Comparison of ENCODE assay signal across 9 cellular contexts in the genomic region with DNA sequence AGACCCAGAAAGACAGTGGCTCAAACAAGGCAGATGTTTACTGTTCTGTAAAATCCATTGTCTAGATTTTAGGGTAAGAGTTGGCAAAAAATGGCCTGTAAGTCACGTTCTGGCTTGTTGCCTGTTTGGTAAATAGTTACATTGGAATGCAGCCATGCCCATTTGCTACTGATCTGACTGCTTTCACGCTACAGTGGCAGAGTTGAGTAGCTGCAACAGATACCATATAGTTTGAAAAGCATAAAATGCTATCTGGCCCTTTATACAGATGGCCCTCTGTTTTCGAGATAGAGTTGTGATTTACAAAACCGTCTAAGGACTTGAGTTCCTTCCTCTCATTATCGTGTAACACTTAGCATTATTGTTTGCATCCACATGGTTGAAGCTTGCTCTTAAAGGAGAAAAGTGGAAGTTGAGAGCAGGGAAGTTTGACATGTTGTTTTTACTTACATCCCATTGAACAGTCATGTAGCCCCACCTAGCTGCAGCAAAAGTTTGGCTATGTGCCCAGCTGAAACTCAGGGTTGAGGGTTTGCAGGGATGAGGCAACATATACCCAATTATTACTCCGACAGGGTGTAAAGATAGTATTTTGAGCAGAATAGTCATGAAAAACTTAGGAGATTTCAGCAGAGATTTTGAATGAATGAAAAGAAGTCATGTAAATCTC. TPM values are rescaled to one million over a fixed set of nuclear protein-coding genes. Genes with fewer than 3 reads are reported as not detected.
DNase-seq lines count a peak whose midpoint lies in the region; ATAC-seq and TF ChIP-seq lines count a peak whose summit lies in the region.
"Had no signal": no experiment of that assay in that cellular context is flagged by ENCODE, and none has a peak within 500 bp of the region (broad histone marks: within the 10 kb centered on the region; RNA-seq: fewer than 3 reads in every experiment).

No MANE protein-coding gene starts in this region.

- DNase-seq in DND-41 (peak; percentile 26), RWPE2 (ENCODE audit: low spot score) (no peak), fibroblast of pulmonary artery (ENCODE audit: low read depth) (peak; percentile 84), prostate gland (ENCODE audit: low spot score) (peak; percentile 55), MM.1S (no peak)
- DNase-seq in activated CD4-positive, CD25-positive, alpha-beta regulatory T cell (lab: John Stamatoyannopoulos, UW), result no peak

- TF ChIP-seq POLR2A in prostate gland (IDR thresholded peaks at IDR 0.05), result no peak

- H3K9ac ChIP-seq in DND-41 (ENCODE audit: low read depth, low read length), result no peak overlapping the region
- H3K9ac ChIP-seq in Loucy (ENCODE audit: low read depth, low read length, poor library complexity, severe bottlenecking), result no peak overlapping the region
- H3K9ac ChIP-seq in MM.1S (ENCODE audit: low read length), result no peak overlapping the region

- H3K36me3 ChIP-seq in DND-41 (ENCODE audit: insufficient read depth, low read length), result peaks cover 69% of the 10 kb centered on the region
- peaks cover 66% of the 10 kb centered on the region; the same call in 1 of the 2 replicates for H3K36me3 ChIP-seq in Loucy (ENCODE audit: insufficient read depth, low read length)
- H3K36me3 ChIP-seq in RWPE2 (ENCODE audit: low read depth), result peaks cover 96% of the 10 kb centered on the region
- no peaks in the 10 kb centered on the region for H3K36me3 ChIP-seq in prostate gland
- H3K36me3 ChIP-seq in MM.1S (replicated peaks; ENCODE audit: insufficient read depth, low read length), result no peaks in the 10 kb centered on the region

- ATAC-seq in DND-41 (ENCODE audit: insufficient read depth, low read depth) (peak; percentile 33; the same call in 2 of the 3 replicates), RWPE2 (ENCODE audit: low read depth) (peak; percentile 85), HG02588 (IDR thresholded peaks at IDR 0.05; ENCODE audit: unreplicated experiment) (no peak)

- H2AFZ ChIP-seq in DND-41 (ENCODE audit: low read depth, low read length) (no peak overlapping the region), Loucy (ENCODE audit: low read length) (no peak overlapping the region), MM.1S (ENCODE audit: low read length) (no peak overlapping the region)

- H3K4me1 ChIP-seq in DND-41 (ENCODE audit: insufficient read depth, low read length), result no peaks in the 10 kb centered on the region
- no peaks in the 10 kb centered on the region for H3K4me1 ChIP-seq in Loucy (ENCODE audit: insufficient read depth, low read length, poor library complexity, severe bottlenecking)
- peaks cover 19% of the 10 kb centered on the region for H3K4me1 ChIP-seq in RWPE2 (ENCODE audit: insufficient read depth, poor library complexity, severe bottlenecking)
- no peaks in the 10 kb centered on the region for H3K4me1 ChIP-seq in prostate gland (replicated peaks)
- H3K4me1 ChIP-seq in MM.1S (ENCODE audit: low read length), result no peaks in the 10 kb centered on the region
- H3K4me1 ChIP-seq: Peyer's patch had no signal

- H3K27me3 ChIP-seq in DND-41 (ENCODE audit: insufficient read depth, low read length, poor library complexity) (no peaks in the 10 kb centered on the region), Loucy (ENCODE audit: insufficient read depth, low read length, poor library complexity, severe bottlenecking) (no peaks in the 10 kb centered on the region), RWPE2 (ENCODE audit: insufficient read depth, poor library complexity, severe bottlenecking) (no peaks in the 10 kb centered on the region), prostate gland (replicated peaks; ENCODE audit: insufficient read depth) (no peaks in the 10 kb centered on the region), MM.1S (replicated peaks; ENCODE audit: insufficient read depth, low read length) (no peaks in the 10 kb centered on the region)
- H3K27me3 ChIP-seq: Peyer's patch had no signal

- H3K9me3 ChIP-seq in DND-41 (ENCODE audit: insufficient read depth, low read length, severe bottlenecking) (no peaks in the 10 kb centered on the region), Loucy (ENCODE audit: insufficient read depth, low read depth, low read length) (no peaks in the 10 kb centered on the region), RWPE2 (ENCODE audit: severe bottlenecking) (no peaks in the 10 kb centered on the region), prostate gland (no peaks in the 10 kb centered on the region), MM.1S (replicated peaks; ENCODE audit: insufficient read depth, low read length) (no peaks in the 10 kb centered on the region)
- H3K9me3 ChIP-seq: Peyer's patch had no signal

- H4K20me1 ChIP-seq in DND-41 (ENCODE audit: insufficient read depth, low read length), result no peaks in the 10 kb centered on the region
- H4K20me1 ChIP-seq in Loucy (ENCODE audit: insufficient read depth, low read length, poor library complexity, severe bottlenecking), result no peaks in the 10 kb centered on the region
- no peaks in the 10 kb centered on the region for H4K20me1 ChIP-seq in MM.1S (ENCODE audit: insufficient read depth, low read length)

- H3K27ac ChIP-seq in DND-41 (ENCODE audit: low read length) (no peak overlapping the region), RWPE2 (ENCODE audit: poor library complexity, severe bottlenecking) (peak overlapping the region; percentile 27), prostate gland (no peak overlapping the region), MM.1S (ENCODE audit: low read length) (no peak overlapping the region)
- H3K27ac ChIP-seq: Peyer's patch had no signal

- no peaks in the 10 kb centered on the region for H3K9me2 ChIP-seq in Loucy (replicated peaks; ENCODE audit: low read depth, low read length)
- H3K9me2 ChIP-seq in MM.1S (replicated peaks; ENCODE audit: insufficient read depth, low read length), result no peaks in the 10 kb centered on the region

- H3K4me2 ChIP-seq in DND-41 (ENCODE audit: insufficient read depth, low read length) (no peak overlapping the region), Loucy (ENCODE audit: low read depth, low read length, poor library complexity, severe bottlenecking) (no peak overlapping the region), MM.1S (ENCODE audit: low read depth, low read length) (no peak overlapping the region)

- TF ChIP-seq CTCF in DND-41 (IDR thresholded peaks at IDR 0.05; ENCODE audit: borderline replicate concordance, extremely low read depth, low read length, poor library complexity, severe bottlenecking) (peak; percentile 45), Loucy (conservative IDR thresholded peaks at IDR 0.05; ENCODE audit: low read length) (peak; percentile 47), RWPE2 (IDR thresholded peaks at IDR 0.05; ENCODE audit: poor library complexity, severe bottlenecking) (peak; percentile 50), fibroblast of pulmonary artery (IDR thresholded peaks at IDR 0.05; ENCODE audit: low read length, missing control alignments) (peak; percentile 41), prostate gland (IDR thresholded peaks at IDR 0.05) (peak in 2 of 4 experiments; percentile 10 to 20), MM.1S (IDR thresholded peaks at IDR 0.05; ENCODE audit: low read length) (no peak)

- no peaks in the 10 kb centered on the region for H3F3A ChIP-seq in Loucy (ENCODE audit: low read depth)
- no peaks in the 10 kb centered on the region for H3F3A ChIP-seq in MM.1S (ENCODE audit: insufficient read depth, low read length)

- H3K4me3 ChIP-seq in DND-41 (ENCODE audit: low read depth in 1 of 2, low read length in 2 of 2) (no peak overlapping the region), Loucy (ENCODE audit: low read length, poor library complexity, severe bottlenecking) (no peak overlapping the region), RWPE2 (ENCODE audit: severe bottlenecking) (no peak overlapping the region), fibroblast of pulmonary artery (replicated peaks; ENCODE audit: low read depth, low read length) (no peak overlapping the region), prostate gland (no peak overlapping the region), MM.1S (ENCODE audit: low read length) (no peak overlapping the region)
- H3K4me3 ChIP-seq: Peyer's patch had no signal

- intact Hi-C loops in prostate gland (cut with DNase I), result no loop called here

- WGBS in prostate gland, result 45% methylated on average over 6 of the region's 6 CpGs

- H3K79me2 ChIP-seq in DND-41 (ENCODE audit: insufficient read depth, low read length) (no peaks in the 10 kb centered on the region), Loucy (ENCODE audit: insufficient read depth, low read length) (no peaks in the 10 kb centered on the region), MM.1S (ENCODE audit: low read length) (no peaks in the 10 kb centered on the region)

RNA-seq across cellular contexts. Expression of gene SCFD1, which starts 11.3 kb away (rescaled TPM):
- 10 to 100 TPM; 43.4 to 49.6 TPM for total RNA-seq in prostate gland

RNA-seq across cellular contexts. Expression of gene G2E3, which starts 51.9 kb away (rescaled TPM):
- 10 to 100 TPM; 10.4 to 11.6 TPM for total RNA-seq in prostate gland

Comparison
In these comparisons a context has a peak if more than half of its experiments do, and no peak if none do; other contexts are left out.
1. DNase-seq: peak in DND-41 (single experiment), fibroblast of pulmonary artery (single experiment) and prostate gland (single experiment); none in RWPE2 (single experiment), MM.1S (single experiment) and activated CD4-positive, CD25-positive, alpha-beta regulatory T cell (0 of 4).